ENCODE assay signal across 15 cellular contexts in genomic region chr20:44948107-44948506, GRCh38. TPM values are rescaled to one million over a fixed set of nuclear protein-coding genes. Genes with fewer than 3 reads are reported as not detected.
DNase-seq lines count a peak whose midpoint lies in the region; ATAC-seq and TF ChIP-seq lines count a peak whose summit lies in the region.
"Had no signal": no experiment of that assay in that cellular context is flagged by ENCODE, and none has a peak within 500 bp of the region (broad histone marks: within the 10 kb centered on the region; RNA-seq: fewer than 3 reads in every experiment).

No MANE protein-coding gene starts in this region.

- H3K4me3 ChIP-seq in HAP-1 (no peak overlapping the region), upper lobe of right lung (no peak overlapping the region)
- H3K4me3 ChIP-seq: BLaER1 had no signal

- H3K4me1 Mint-ChIP-seq in activated naive CD8-positive, alpha-beta T cell treated with anti-CD3 and anti-CD28 coated beads, Interleukin-2, amount 50 U/mL, for 24 hours = peaks cover 7% of the 10 kb centered on the region
- peaks cover 10% of the 10 kb centered on the region for H3K4me1 Mint-ChIP-seq in activated naive CD8-positive, alpha-beta T cell treated with anti-CD3 and anti-CD28 coated beads for 36 hours
- H3K4me1 Mint-ChIP-seq in HFFc6 (ENCODE audit: low read depth) (peaks cover 11% of the 10 kb centered on the region), progenitor cell of endocrine pancreas (ENCODE audit: low read depth) (no peaks in the 10 kb centered on the region), mesothelial cell of epicardium (no peaks in the 10 kb centered on the region)
- H3K4me1 Mint-ChIP-seq: H9 had no signal

- no peaks in the 10 kb centered on the region for H3K9me3 ChIP-seq in HAP-1
- H3K9me3 ChIP-seq in upper lobe of right lung = no peaks in the 10 kb centered on the region
- H3K9me3 ChIP-seq: BLaER1 had no signal

- intact Hi-C loops in upper lobe of right lung (cut with DNase I) = no loop called here

- no peak for ATAC-seq in activated naive CD8-positive, alpha-beta T cell treated with anti-CD3 and anti-CD28 coated beads, Interleukin-2, amount 50 U/mL, for 24 hours
- ATAC-seq in esophagus mucosa (peak; percentile 13), upper lobe of right lung (no peak)

- no peaks in the 10 kb centered on the region for H3K27me3 Mint-ChIP-seq in activated naive CD8-positive, alpha-beta T cell treated with anti-CD3 and anti-CD28 coated beads, Interleukin-2, amount 50 U/mL, for 24 hours
- no peaks in the 10 kb centered on the region for H3K27me3 Mint-ChIP-seq in activated naive CD8-positive, alpha-beta T cell treated with anti-CD3 and anti-CD28 coated beads for 36 hours
- H3K27me3 Mint-ChIP-seq in HFFc6 (ENCODE audit: insufficient read depth) (no peaks in the 10 kb centered on the region), progenitor cell of endocrine pancreas (no peaks in the 10 kb centered on the region), mesothelial cell of epicardium (ENCODE audit: low read depth) (no peaks in the 10 kb centered on the region)
- H3K27me3 Mint-ChIP-seq: CD8-positive, alpha-beta memory T cell had no signal

- peaks cover 96% of the 10 kb centered on the region for H3K36me3 ChIP-seq in HAP-1 (replicated peaks)
- H3K36me3 ChIP-seq in upper lobe of right lung = peaks cover 97% of the 10 kb centered on the region

- H3K27me3 ChIP-seq in HAP-1 (ENCODE audit: low read depth) (no peaks in the 10 kb centered on the region), upper lobe of right lung (no peaks in the 10 kb centered on the region)
- H3K27me3 ChIP-seq: BLaER1 had no signal

- no peak for DNase-seq in activated naive CD8-positive, alpha-beta T cell treated with anti-CD3 and anti-CD28 coated beads, Interleukin-2, amount 50 U/mL, for 24 hours
- no peak for DNase-seq in activated naive CD8-positive, alpha-beta T cell treated with anti-CD3 and anti-CD28 coated beads for 36 hours
- no peak for DNase-seq in HFFc6
- DNase-seq in progenitor cell of endocrine pancreas (ENCODE audit: low spot score, unreplicated experiment) = no peak
- no peak for DNase-seq in HAP-1 (ENCODE audit: low spot score in 2 of 2)
- no peak for DNase-seq in mesothelial cell of epicardium (ENCODE audit: low spot score in 2 of 2, unreplicated experiment in 2 of 2)
- no peak for DNase-seq in upper lobe of right lung
- DNase-seq: 8988T; CD8-positive, alpha-beta memory T cell; COR-L47; DMS 273 treated with DMSO at 0.1 percent for 48 hours; DMS53; H9 had no signal

- H3K4me1 ChIP-seq in HAP-1 (no peaks in the 10 kb centered on the region), upper lobe of right lung (no peaks in the 10 kb centered on the region)

- peaks cover 83% of the 10 kb centered on the region for H3K36me3 Mint-ChIP-seq in activated naive CD8-positive, alpha-beta T cell treated with anti-CD3 and anti-CD28 coated beads, Interleukin-2, amount 50 U/mL, for 24 hours (ENCODE audit: low read depth)
- H3K36me3 Mint-ChIP-seq in activated naive CD8-positive, alpha-beta T cell treated with anti-CD3 and anti-CD28 coated beads for 36 hours = peaks cover 32% of the 10 kb centered on the region
- H3K36me3 Mint-ChIP-seq in HFFc6 (ENCODE audit: low read depth) (peaks cover 49% of the 10 kb centered on the region), progenitor cell of endocrine pancreas (ENCODE audit: insufficient read depth) (peaks cover 32% of the 10 kb centered on the region), mesothelial cell of epicardium (peaks cover 56% of the 10 kb centered on the region)

- H3K27ac ChIP-seq in upper lobe of right lung = no peak overlapping the region
- H3K27ac ChIP-seq: BLaER1 had no signal

- in situ Hi-C loops in HAP-1 (cut with MboI; ENCODE audit: low sequenced_read_pairs) = no loop called here

- H3K9me3 Mint-ChIP-seq in activated naive CD8-positive, alpha-beta T cell treated with anti-CD3 and anti-CD28 coated beads, Interleukin-2, amount 50 U/mL, for 24 hours = no peaks in the 10 kb centered on the region
- no peaks in the 10 kb centered on the region for H3K9me3 Mint-ChIP-seq in activated naive CD8-positive, alpha-beta T cell treated with anti-CD3 and anti-CD28 coated beads for 36 hours
- no peaks in the 10 kb centered on the region for H3K9me3 Mint-ChIP-seq in HFFc6
- no peaks in the 10 kb centered on the region for H3K9me3 Mint-ChIP-seq in progenitor cell of endocrine pancreas (ENCODE audit: low read depth)
- no peaks in the 10 kb centered on the region for H3K9me3 Mint-ChIP-seq in mesothelial cell of epicardium
- H3K9me3 Mint-ChIP-seq: CD8-positive, alpha-beta memory T cell; H9 had no signal

- TF ChIP-seq CTCF in HFFc6 (IDR thresholded peaks at IDR 0.05) = no peak
- no peak for TF ChIP-seq CTCF in progenitor cell of endocrine pancreas (IDR thresholded peaks at IDR 0.05; ENCODE audit: unreplicated experiment)
- TF ChIP-seq CTCF in mesothelial cell of epicardium (IDR thresholded peaks at IDR 0.05; ENCODE audit: unreplicated experiment) = no peak
- no peak for TF ChIP-seq CTCF in upper lobe of right lung (IDR thresholded peaks at IDR 0.05)

- peak overlapping the region; percentile 37 for H3K27ac Mint-ChIP-seq in activated naive CD8-positive, alpha-beta T cell treated with anti-CD3 and anti-CD28 coated beads, Interleukin-2, amount 50 U/mL, for 24 hours
- no peak overlapping the region for H3K27ac Mint-ChIP-seq in activated naive CD8-positive, alpha-beta T cell treated with anti-CD3 and anti-CD28 coated beads for 36 hours
- H3K27ac Mint-ChIP-seq in HFFc6 = peak overlapping the region; percentile 18; the same call in 1 of the 2 replicates
- H3K27ac Mint-ChIP-seq in progenitor cell of endocrine pancreas = peak overlapping the region; percentile 56
- no peak overlapping the region for H3K27ac Mint-ChIP-seq in mesothelial cell of epicardium
- H3K27ac Mint-ChIP-seq: H9 had no signal

- H3K4me3 Mint-ChIP-seq in activated naive CD8-positive, alpha-beta T cell treated with anti-CD3 and anti-CD28 coated beads, Interleukin-2, amount 50 U/mL, for 24 hours = no peak overlapping the region
- no peak overlapping the region for H3K4me3 Mint-ChIP-seq in activated naive CD8-positive, alpha-beta T cell treated with anti-CD3 and anti-CD28 coated beads for 36 hours
- no peak overlapping the region for H3K4me3 Mint-ChIP-seq in HFFc6
- H3K4me3 Mint-ChIP-seq in progenitor cell of endocrine pancreas (ENCODE audit: low read depth) = no peak overlapping the region
- H3K4me3 Mint-ChIP-seq in mesothelial cell of epicardium = no peak overlapping the region
- H3K4me3 Mint-ChIP-seq: CD8-positive, alpha-beta memory T cell; H9 had no signal

RNA-seq across cellular contexts. Expression of gene TOMM34, which starts 12.1 kb away (rescaled TPM):
- 10 to 100 TPM; 72.9 to 75.1 TPM for total RNA-seq in activated naive CD8-positive, alpha-beta T cell treated with anti-CD3 and anti-CD28 coated beads for 36 hours
- 10 to 100 TPM; 88.5 to 96.5 (median 93.0) TPM for total RNA-seq in HFFc6 (2021; fragmentation: NEBNext Ultra II Directional; extraction: Animal tissue kit (Norgen Biotek cat#: 25700))
- total RNA-seq in esophagus mucosa (11.4 TPM), progenitor cell of endocrine pancreas (40.1 and 40.9 TPM in 2 replicates), mesothelial cell of epicardium (43.7 to 47.3 TPM (median 45.6 TPM) in 3 replicates), upper lobe of right lung (16.0 TPM)

RNA-seq across cellular contexts. Expression of gene STK4, which starts 18.2 kb away (rescaled TPM):
- total RNA-seq in activated naive CD8-positive, alpha-beta T cell treated with anti-CD3 and anti-CD28 coated beads for 36 hours = 100 to 1,000 TPM; 180 to 198 TPM
- 10 to 100 TPM; 34.3 to 46.6 (median 36.6) TPM for total RNA-seq in HFFc6 (2021; fragmentation: NEBNext Ultra II Directional; extraction: Animal tissue kit (Norgen Biotek cat#: 25700))
- total RNA-seq in esophagus mucosa (15.8 TPM), progenitor cell of endocrine pancreas (36.3 and 37.4 TPM in 2 replicates), mesothelial cell of epicardium (29.9 to 31.7 TPM (median 31.3 TPM) in 3 replicates), upper lobe of right lung (52.6 TPM)

RNA-seq across cellular contexts. Expression of gene PABPC1L, which starts 38.2 kb away (rescaled TPM):
- 10 to 100 TPM; 75.3 to 79.3 TPM for total RNA-seq in activated naive CD8-positive, alpha-beta T cell treated with anti-CD3 and anti-CD28 coated beads for 36 hours
- total RNA-seq in HFFc6 (2021; fragmentation: NEBNext Ultra II Directional; extraction: Animal tissue kit (Norgen Biotek cat#: 25700)) = 10 to 100 TPM; 14.4 to 22.4 (median 16.6) TPM
- total RNA-seq in esophagus mucosa = 10.0 TPM
- 211 and 219 TPM in 2 replicates for total RNA-seq in progenitor cell of endocrine pancreas
- 131 to 135 TPM (median 135 TPM) in 3 replicates for total RNA-seq in mesothelial cell of epicardium
- total RNA-seq in upper lobe of right lung = 46.4 TPM

Comparison
In these comparisons a context has a peak if more than half of its experiments do, and no peak if none do; other contexts are left out.
1. H3K27ac Mint-ChIP-seq: peak in activated naive CD8-positive, alpha-beta T cell treated with anti-CD3 and anti-CD28 coated beads, Interleukin-2, amount 50 U/mL, for 24 hours (single experiment), HFFc6 (single experiment) and progenitor cell of endocrine pancreas (single experiment); none in activated naive CD8-positive, alpha-beta T cell treated with anti-CD3 and anti-CD28 coated beads for 36 hours (single experiment) and mesothelial cell of epicardium (single experiment).